ENCODE assay signal across 1 cellular context in genomic region chr21:38351176-38351959, GRCh38.
TF ChIP-seq lines count a peak whose summit lies in the region.

No MANE protein-coding gene starts in this region.

TF ChIP-seq in GM23338, 12 proteins besides CTCF, POLR2A, EP300 and RAD21 (continued from another document):
- TF ChIP-seq REST (IDR thresholded peaks at IDR 0.05; ENCODE audit: unreplicated experiment) (no peak), EZH2 (IDR thresholded peaks at IDR 0.05; ENCODE audit: low read depth, unreplicated experiment) (no peak), NANOG (IDR thresholded peaks at IDR 0.05; ENCODE audit: borderline replicate concordance) (no peak), STAT1 (IDR thresholded peaks at IDR 0.05; ENCODE audit: unreplicated experiment) (no peak)
TF ChIP-seq in GM23338: peak in this region for 0.
